In genomic region chr17:44065668-44066203, GRCh38 we compare ENCODE assay signal across 8 cellular contexts. TPM values are rescaled to one million over a fixed set of nuclear protein-coding genes. Genes with fewer than 3 reads are reported as not detected.
DNase-seq lines count a peak whose midpoint lies in the region; ATAC-seq lines count a peak whose summit lies in the region.

No MANE protein-coding gene starts in this region.

- H3K4me3 Mint-ChIP-seq in activated naive CD8-positive, alpha-beta T cell treated with anti-CD3 and anti-CD28 coated beads for 36 hours = peak overlapping the region; percentile 98

- peaks cover 34% of the 10 kb centered on the region for H3K4me1 Mint-ChIP-seq in activated naive CD8-positive, alpha-beta T cell treated with anti-CD3 and anti-CD28 coated beads for 36 hours

- H3K27me3 Mint-ChIP-seq in activated naive CD8-positive, alpha-beta T cell treated with anti-CD3 and anti-CD28 coated beads for 36 hours = no peaks in the 10 kb centered on the region

- H3K27ac Mint-ChIP-seq in activated naive CD8-positive, alpha-beta T cell treated with anti-CD3 and anti-CD28 coated beads for 36 hours = peak overlapping the region; percentile 92

- DNase-seq in stimulated activated CD4-positive, alpha-beta T cell treated with anti-CD3 and anti-CD28 coated beads, Interleukin-15, amount 100 ng/mL, for 24 hours = peak; percentile 22
- no peak for DNase-seq in stimulated activated CD4-positive, alpha-beta T cell treated with anti-CD3 and anti-CD28 coated beads, Interleukin-1b, Interleukin-23, amount 100 ng/mL, for 48 hours
- no peak for DNase-seq in activated naive CD8-positive, alpha-beta T cell treated with anti-CD3 and anti-CD28 coated beads for 36 hours
- DNase-seq in iPS-NIHi7 (ENCODE audit: extremely low spot score) (peak; percentile 30), middle frontal gyrus (ENCODE audit: extremely low spot score, low spot score) (no peak)
- DNase-seq in stimulated activated naive CD8-positive, alpha-beta T cell treated with anti-CD3 and anti-CD28 coated beads, Interleukin-15, Interleukin-2, amounts not matched to agents 100 U/mL and 50 U/mL, for 24 hours = peak; percentile 21

- ATAC-seq in stimulated activated naive CD8-positive, alpha-beta T cell treated with anti-CD3 and anti-CD28 coated beads, Interleukin-15, Interleukin-2, amounts not matched to agents 100 U/mL and 50 U/mL, for 24 hours = no peak
- no peak for ATAC-seq in GM21423 (IDR thresholded peaks at IDR 0.05; ENCODE audit: unreplicated experiment)
- ATAC-seq in HG03108 (IDR thresholded peaks at IDR 0.05; ENCODE audit: unreplicated experiment) = no peak

- no peaks in the 10 kb centered on the region for H3K9me3 Mint-ChIP-seq in activated naive CD8-positive, alpha-beta T cell treated with anti-CD3 and anti-CD28 coated beads for 36 hours

- peaks cover 33% of the 10 kb centered on the region for H3K36me3 Mint-ChIP-seq in activated naive CD8-positive, alpha-beta T cell treated with anti-CD3 and anti-CD28 coated beads for 36 hours

RNA-seq across cellular contexts. Expression of gene LSM12, which starts 0.7 kb away (rescaled TPM):
- 100 to 1,000 TPM; 103 to 110 TPM for total RNA-seq in activated naive CD8-positive, alpha-beta T cell treated with anti-CD3 and anti-CD28 coated beads for 36 hours

RNA-seq across cellular contexts. Expression of gene G6PC3, which starts 4.8 kb away (rescaled TPM):
- 10 to 100 TPM; 30.8 to 31.1 TPM for total RNA-seq in activated naive CD8-positive, alpha-beta T cell treated with anti-CD3 and anti-CD28 coated beads for 36 hours

RNA-seq across cellular contexts. Expression of gene TMEM101, which starts 51.0 kb away (rescaled TPM):
- total RNA-seq in activated naive CD8-positive, alpha-beta T cell treated with anti-CD3 and anti-CD28 coated beads for 36 hours = 10 to 100 TPM; 22.7 to 26.9 TPM

RNA-seq across cellular contexts. Expression of gene HDAC5, which starts 57.7 kb away (rescaled TPM):
- 10 to 100 TPM; 18.2 to 18.7 TPM for total RNA-seq in activated naive CD8-positive, alpha-beta T cell treated with anti-CD3 and anti-CD28 coated beads for 36 hours

Comparison
In these comparisons a context has a peak if more than half of its experiments do, and no peak if none do; other contexts are left out.
1. DNase-seq: peak in stimulated activated CD4-positive, alpha-beta T cell treated with anti-CD3 and anti-CD28 coated beads, Interleukin-15, amount 100 ng/mL, for 24 hours (single experiment), iPS-NIHi7 (single experiment) and stimulated activated naive CD8-positive, alpha-beta T cell treated with anti-CD3 and anti-CD28 coated beads, Interleukin-15, Interleukin-2, amounts not matched to agents 100 U/mL and 50 U/mL, for 24 hours (single experiment); none in stimulated activated CD4-positive, alpha-beta T cell treated with anti-CD3 and anti-CD28 coated beads, Interleukin-1b, Interleukin-23, amount 100 ng/mL, for 48 hours (single experiment), activated naive CD8-positive, alpha-beta T cell treated with anti-CD3 and anti-CD28 coated beads for 36 hours (single experiment) and middle frontal gyrus (single experiment).